ENCODE assay signal across 1 cellular context in genomic region chr4:78059938-78060337, GRCh38.
TF ChIP-seq lines count a peak whose summit lies in the region.

No MANE protein-coding gene starts in this region.

TF ChIP-seq in GM23338, 12 proteins besides CTCF, POLR2A, EP300 and RAD21:
- no peak for TF ChIP-seq ETS1 (IDR thresholded peaks at IDR 0.05)
- no peak for TF ChIP-seq POLR2AphosphoS5 (IDR thresholded peaks at IDR 0.05; ENCODE audit: low read depth)
- TF ChIP-seq EZH2 (IDR thresholded peaks at IDR 0.05; ENCODE audit: low read depth, unreplicated experiment): no peak
- no peak for TF ChIP-seq STAT1 (IDR thresholded peaks at IDR 0.05; ENCODE audit: unreplicated experiment)
- no peak for TF ChIP-seq EZH2phosphoT487 (IDR thresholded peaks at IDR 0.05; ENCODE audit: unreplicated experiment)
- no peak for TF ChIP-seq ZNF331 (CRISPR knock-in tag; IDR thresholded peaks at IDR 0.05; ENCODE audit: low read depth)
- TF ChIP-seq ZNF114 (CRISPR knock-in tag; IDR thresholded peaks at IDR 0.05): no peak
- no peak for TF ChIP-seq NANOG (IDR thresholded peaks at IDR 0.05; ENCODE audit: borderline replicate concordance)
- TF ChIP-seq CREB1 (CRISPR knock-in tag; IDR thresholded peaks at IDR 0.05; ENCODE audit: low read depth): no peak
- TF ChIP-seq JUNB (IDR thresholded peaks at IDR 0.05; ENCODE audit: unreplicated experiment): no peak
